Comparison of ENCODE assay signal across 12 cellular contexts in the genomic region with DNA sequence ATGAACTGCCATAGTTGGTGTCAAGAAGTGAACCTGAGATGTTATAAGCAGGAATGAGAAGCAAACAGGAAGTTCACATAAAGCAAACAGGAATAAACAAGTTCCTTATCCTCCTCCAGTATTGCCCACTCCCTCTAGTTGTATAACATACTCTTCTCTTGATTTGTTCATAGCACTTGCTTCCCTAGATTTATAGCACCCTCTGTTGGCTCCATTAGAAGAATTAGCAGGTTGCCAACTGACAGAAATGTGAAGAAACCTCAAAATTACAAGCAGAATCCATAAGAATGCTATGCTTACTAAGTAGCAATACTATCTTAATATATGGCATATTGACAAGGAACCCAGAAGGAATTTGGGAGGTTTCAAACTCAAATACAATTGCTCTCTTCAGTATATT.
DNase-seq lines count a peak whose midpoint lies in the region; ATAC-seq and TF ChIP-seq lines count a peak whose summit lies in the region.
"Had no signal": no experiment of that assay in that cellular context is flagged by ENCODE, and none has a peak within 500 bp of the region (broad histone marks: within the 10 kb centered on the region; RNA-seq: fewer than 3 reads in every experiment).

No MANE protein-coding gene starts in this region.

- H3K4me1 Mint-ChIP-seq in GM23338, result no peaks in the 10 kb centered on the region

- ATAC-seq in GM23338 (peak; percentile 75), HG03045 (IDR thresholded peaks at IDR 0.05; ENCODE audit: unreplicated experiment) (no peak)

- no peaks in the 10 kb centered on the region for H3K9me3 Mint-ChIP-seq in GM23338

- H2AFZ ChIP-seq in GM23338, result no peak overlapping the region

- H3K27me3 Mint-ChIP-seq in GM23338 (ENCODE audit: insufficient read depth, low read depth, poor library complexity), result no peaks in the 10 kb centered on the region

- no peaks in the 10 kb centered on the region for H3K27me3 ChIP-seq in GM23338 (ENCODE audit: insufficient read depth)
- no peaks in the 10 kb centered on the region for H3K27me3 ChIP-seq in effector memory CD4-positive, alpha-beta T cell (replicated peaks; ENCODE audit: control insufficient read depth, insufficient read depth, low read length, poor library complexity, severe bottlenecking)

- H3K36me3 Mint-ChIP-seq in GM23338 (ENCODE audit: low read depth), result no peaks in the 10 kb centered on the region

- H3K9me2 ChIP-seq in GM23338 (ENCODE audit: insufficient read depth), result no peaks in the 10 kb centered on the region

- H3K79me2 ChIP-seq in GM23338 (replicated peaks; ENCODE audit: insufficient read depth), result no peaks in the 10 kb centered on the region

- H3K9me3 ChIP-seq in effector memory CD4-positive, alpha-beta T cell (ENCODE audit: control insufficient read depth, low read length), result no peaks in the 10 kb centered on the region

- H3K27ac Mint-ChIP-seq in GM23338, result no peak overlapping the region

- no peaks in the 10 kb centered on the region for H4K20me1 ChIP-seq in GM23338 (replicated peaks; ENCODE audit: insufficient read depth)

- no peaks in the 10 kb centered on the region for H3F3A ChIP-seq in GM23338 (replicated peaks; ENCODE audit: low read depth)

- H3K36me3 ChIP-seq in GM23338 (ENCODE audit: insufficient read depth), result no peaks in the 10 kb centered on the region
- no peaks in the 10 kb centered on the region for H3K36me3 ChIP-seq in effector memory CD4-positive, alpha-beta T cell (ENCODE audit: control insufficient read depth, insufficient read depth, low read length)

- DNase-seq in AG09309 (ENCODE audit: low read depth) (peak; percentile 43), GM23338 (ENCODE audit: low spot score) (peak; percentile 58), SK-MEL-5 (ENCODE audit: low read depth, low spot score) (peak; percentile 68), fibroblast of the conjunctiva (ENCODE audit: low read depth) (peak; percentile 62)
- DNase-seq in central memory CD4-positive, alpha-beta T cell, result no peak
- no peak for DNase-seq in effector memory CD4-positive, alpha-beta T cell
- no peak for DNase-seq in effector CD8-positive, alpha-beta T cell (lab: John Stamatoyannopoulos, UW)
- DNase-seq: activated CD4-positive, alpha-beta T cell treated with anti-CD3 and anti-CD28 coated beads, Interleukin-2, amount 50 U/mL, for 4 hours; amniotic stem cell; NCI-H510A treated with DMSO at 0.1 percent for 48 hours; posterior cingulate gyrus had no signal

- H3K4me3 Mint-ChIP-seq in GM23338, result no peak overlapping the region

- TF ChIP-seq CTCF in AG09309 (IDR thresholded peaks at IDR 0.05; ENCODE audit: control insufficient read depth, insufficient read depth, low read depth, low read length, missing control alignments), result peak; percentile 63
- peak; percentile 56 to 68 for TF ChIP-seq CTCF in GM23338 (conservative IDR thresholded peaks at IDR 0.05; ENCODE audit: low read depth in 2 of 2)

- in situ Hi-C loops in SK-MEL-5 (cut with HindIII; ENCODE audit: low pct_unique_long_range_greater_than_20kb, low sequenced_read_pairs), result no loop called here

- H3K27ac ChIP-seq in GM23338 (ENCODE audit: low read depth), result no peak overlapping the region
- H3K27ac ChIP-seq in effector memory CD4-positive, alpha-beta T cell (ENCODE audit: insufficient read depth, low read length, poor library complexity, severe bottlenecking), result no peak overlapping the region

- no peaks in the 10 kb centered on the region for H3K4me1 ChIP-seq in GM23338 (ENCODE audit: insufficient read depth)
- no peaks in the 10 kb centered on the region for H3K4me1 ChIP-seq in effector memory CD4-positive, alpha-beta T cell (ENCODE audit: control insufficient read depth, insufficient read depth, low read length, poor library complexity, severe bottlenecking)

- H3K4me3 ChIP-seq in AG09309 (ENCODE audit: control insufficient read depth, low read depth, low read length) (no peak overlapping the region), GM23338 (no peak overlapping the region)
- H3K4me3 ChIP-seq in effector memory CD4-positive, alpha-beta T cell (ENCODE audit: insufficient read depth, low read depth, low read length, poor library complexity, severe bottlenecking), result no peak overlapping the region

- no peak overlapping the region for H3K4me2 ChIP-seq in GM23338

TF ChIP-seq in GM23338, 12 proteins besides CTCF, POLR2A, EP300 and RAD21:
- TF ChIP-seq, protein P1, sequence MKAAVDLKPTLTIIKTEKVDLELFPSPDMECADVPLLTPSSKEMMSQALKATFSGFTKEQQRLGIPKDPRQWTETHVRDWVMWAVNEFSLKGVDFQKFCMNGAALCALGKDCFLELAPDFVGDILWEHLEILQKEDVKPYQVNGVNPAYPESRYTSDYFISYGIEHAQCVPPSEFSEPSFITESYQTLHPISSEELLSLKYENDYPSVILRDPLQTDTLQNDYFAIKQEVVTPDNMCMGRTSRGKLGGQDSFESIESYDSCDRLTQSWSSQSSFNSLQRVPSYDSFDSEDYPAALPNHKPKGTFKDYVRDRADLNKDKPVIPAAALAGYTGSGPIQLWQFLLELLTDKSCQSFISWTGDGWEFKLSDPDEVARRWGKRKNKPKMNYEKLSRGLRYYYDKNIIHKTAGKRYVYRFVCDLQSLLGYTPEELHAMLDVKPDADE (IDR thresholded peaks at IDR 0.05), result no peak
- TF ChIP-seq CREB1 (CRISPR knock-in tag; IDR thresholded peaks at IDR 0.05; ENCODE audit: low read depth) (no peak), ZNF114 (CRISPR knock-in tag; IDR thresholded peaks at IDR 0.05) (no peak), EZH2 (IDR thresholded peaks at IDR 0.05; ENCODE audit: low read depth, unreplicated experiment) (no peak), STAT1 (IDR thresholded peaks at IDR 0.05; ENCODE audit: unreplicated experiment) (no peak), EZH2phosphoT487 (IDR thresholded peaks at IDR 0.05; ENCODE audit: unreplicated experiment) (no peak), NANOG (IDR thresholded peaks at IDR 0.05; ENCODE audit: borderline replicate concordance) (no peak), JUNB (IDR thresholded peaks at IDR 0.05; ENCODE audit: unreplicated experiment) (no peak)
- TF ChIP-seq, protein P2, sequence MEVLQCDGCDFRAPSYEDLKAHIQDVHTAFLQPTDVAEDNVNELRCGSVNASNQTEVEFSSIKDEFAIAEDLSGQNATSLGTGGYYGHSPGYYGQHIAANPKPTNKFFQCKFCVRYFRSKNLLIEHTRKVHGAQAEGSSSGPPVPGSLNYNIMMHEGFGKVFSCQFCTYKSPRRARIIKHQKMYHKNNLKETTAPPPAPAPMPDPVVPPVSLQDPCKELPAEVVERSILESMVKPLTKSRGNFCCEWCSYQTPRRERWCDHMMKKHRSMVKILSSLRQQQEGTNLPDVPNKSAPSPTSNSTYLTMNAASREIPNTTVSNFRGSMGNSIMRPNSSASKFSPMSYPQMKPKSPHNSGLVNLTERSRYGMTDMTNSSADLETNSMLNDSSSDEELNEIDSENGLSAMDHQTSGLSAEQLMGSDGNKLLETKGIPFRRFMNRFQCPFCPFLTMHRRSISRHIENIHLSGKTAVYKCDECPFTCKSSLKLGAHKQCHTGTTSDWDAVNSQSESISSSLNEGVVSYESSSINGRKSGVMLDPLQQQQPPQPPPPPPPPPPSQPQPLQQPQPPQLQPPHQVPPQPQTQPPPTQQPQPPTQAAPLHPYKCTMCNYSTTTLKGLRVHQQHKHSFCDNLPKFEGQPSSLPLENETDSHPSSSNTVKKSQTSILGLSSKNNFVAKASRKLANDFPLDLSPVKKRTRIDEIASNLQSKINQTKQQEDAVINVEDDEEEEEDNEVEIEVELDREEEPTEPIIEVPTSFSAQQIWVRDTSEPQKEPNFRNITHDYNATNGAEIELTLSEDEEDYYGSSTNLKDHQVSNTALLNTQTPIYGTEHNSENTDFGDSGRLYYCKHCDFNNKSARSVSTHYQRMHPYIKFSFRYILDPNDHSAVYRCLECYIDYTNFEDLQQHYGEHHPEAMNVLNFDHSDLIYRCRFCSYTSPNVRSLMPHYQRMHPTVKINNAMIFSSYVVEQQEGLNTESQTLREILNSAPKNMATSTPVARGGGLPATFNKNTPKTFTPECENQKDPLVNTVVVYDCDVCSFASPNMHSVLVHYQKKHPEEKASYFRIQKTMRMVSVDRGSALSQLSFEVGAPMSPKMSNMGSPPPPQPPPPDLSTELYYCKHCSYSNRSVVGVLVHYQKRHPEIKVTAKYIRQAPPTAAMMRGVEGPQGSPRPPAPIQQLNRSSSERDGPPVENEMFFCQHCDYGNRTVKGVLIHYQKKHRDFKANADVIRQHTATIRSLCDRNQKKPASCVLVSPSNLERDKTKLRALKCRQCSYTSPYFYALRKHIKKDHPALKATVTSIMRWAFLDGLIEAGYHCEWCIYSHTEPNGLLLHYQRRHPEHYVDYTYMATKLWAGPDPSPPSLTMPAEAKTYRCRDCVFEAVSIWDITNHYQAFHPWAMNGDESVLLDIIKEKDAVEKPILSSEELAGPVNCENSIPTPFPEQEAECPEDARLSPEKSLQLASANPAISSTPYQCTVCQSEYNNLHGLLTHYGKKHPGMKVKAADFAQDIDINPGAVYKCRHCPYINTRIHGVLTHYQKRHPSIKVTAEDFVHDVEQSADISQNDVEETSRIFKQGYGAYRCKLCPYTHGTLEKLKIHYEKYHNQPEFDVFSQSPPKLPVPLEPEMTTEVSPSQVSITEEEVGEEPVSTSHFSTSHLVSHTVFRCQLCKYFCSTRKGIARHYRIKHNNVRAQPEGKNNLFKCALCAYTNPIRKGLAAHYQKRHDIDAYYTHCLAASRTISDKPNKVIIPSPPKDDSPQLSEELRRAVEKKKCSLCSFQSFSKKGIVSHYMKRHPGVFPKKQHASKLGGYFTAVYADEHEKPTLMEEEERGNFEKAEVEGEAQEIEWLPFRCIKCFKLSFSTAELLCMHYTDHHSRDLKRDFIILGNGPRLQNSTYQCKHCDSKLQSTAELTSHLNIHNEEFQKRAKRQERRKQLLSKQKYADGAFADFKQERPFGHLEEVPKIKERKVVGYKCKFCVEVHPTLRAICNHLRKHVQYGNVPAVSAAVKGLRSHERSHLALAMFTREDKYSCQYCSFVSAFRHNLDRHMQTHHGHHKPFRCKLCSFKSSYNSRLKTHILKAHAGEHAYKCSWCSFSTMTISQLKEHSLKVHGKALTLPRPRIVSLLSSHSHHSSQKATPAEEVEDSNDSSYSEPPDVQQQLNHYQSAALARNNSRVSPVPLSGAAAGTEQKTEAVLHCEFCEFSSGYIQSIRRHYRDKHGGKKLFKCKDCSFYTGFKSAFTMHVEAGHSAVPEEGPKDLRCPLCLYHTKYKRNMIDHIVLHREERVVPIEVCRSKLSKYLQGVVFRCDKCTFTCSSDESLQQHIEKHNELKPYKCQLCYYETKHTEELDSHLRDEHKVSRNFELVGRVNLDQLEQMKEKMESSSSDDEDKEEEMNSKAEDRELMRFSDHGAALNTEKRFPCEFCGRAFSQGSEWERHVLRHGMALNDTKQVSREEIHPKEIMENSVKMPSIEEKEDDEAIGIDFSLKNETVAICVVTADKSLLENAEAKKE (CRISPR knock-in tag; IDR thresholded peaks at IDR 0.05), result no peak

Comparison
In these comparisons a context has a peak if more than half of its experiments do, and no peak if none do; other contexts are left out.
1. DNase-seq: peak in AG09309 (single experiment), GM23338 (single experiment), SK-MEL-5 (single experiment) and fibroblast of the conjunctiva (single experiment); none in central memory CD4-positive, alpha-beta T cell (single experiment), effector memory CD4-positive, alpha-beta T cell (0 of 3) and effector CD8-positive, alpha-beta T cell (single experiment).